Comparison of ENCODE assay signal across 1 cellular context in the genomic region with DNA sequence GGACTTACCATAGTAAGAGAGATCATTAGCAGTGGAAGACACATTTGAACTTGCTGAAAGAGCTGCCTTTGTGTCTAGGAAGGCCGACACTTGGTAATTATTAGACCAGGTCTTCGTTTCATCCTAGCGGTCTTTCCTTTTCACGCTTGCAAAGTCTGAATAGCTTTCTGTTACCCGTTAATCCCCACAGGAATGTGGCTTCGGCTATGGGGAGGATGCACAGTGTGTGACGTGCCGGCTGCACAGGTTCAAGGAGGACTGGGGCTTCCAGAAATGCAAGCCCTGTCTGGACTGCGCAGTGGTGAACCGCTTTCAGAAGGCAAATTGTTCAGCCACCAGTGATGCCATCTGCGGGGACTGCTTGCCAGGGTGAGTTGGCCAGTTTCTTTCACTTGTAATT.
TF ChIP-seq lines count a peak whose summit lies in the region.

No MANE protein-coding gene starts in this region.

TF ChIP-seq in HepG2, 621 proteins besides CTCF, POLR2A, EP300 and RAD21 (continued from another document):
- TF ChIP-seq ZNF562 (CRISPR knock-in tag; IDR thresholded peaks at IDR 0.05; ENCODE audit: borderline replicate concordance), result no peak
- peak; percentile 92 for TF ChIP-seq PHF21A (CRISPR knock-in tag; IDR thresholded peaks at IDR 0.05)
- TF ChIP-seq KLF9 (CRISPR knock-in tag; IDR thresholded peaks at IDR 0.05; ENCODE audit: low read depth), result no peak
- TF ChIP-seq ZBTB7B (CRISPR knock-in tag; IDR thresholded peaks at IDR 0.05), result peak; percentile 70; the same call in 1 of the 2 replicates
- peak; percentile 82 for TF ChIP-seq ARNTL (CRISPR knock-in tag; IDR thresholded peaks at IDR 0.05)
- no peak for TF ChIP-seq TRIM24 (CRISPR knock-in tag; IDR thresholded peaks at IDR 0.05)
- TF ChIP-seq, protein P1, sequence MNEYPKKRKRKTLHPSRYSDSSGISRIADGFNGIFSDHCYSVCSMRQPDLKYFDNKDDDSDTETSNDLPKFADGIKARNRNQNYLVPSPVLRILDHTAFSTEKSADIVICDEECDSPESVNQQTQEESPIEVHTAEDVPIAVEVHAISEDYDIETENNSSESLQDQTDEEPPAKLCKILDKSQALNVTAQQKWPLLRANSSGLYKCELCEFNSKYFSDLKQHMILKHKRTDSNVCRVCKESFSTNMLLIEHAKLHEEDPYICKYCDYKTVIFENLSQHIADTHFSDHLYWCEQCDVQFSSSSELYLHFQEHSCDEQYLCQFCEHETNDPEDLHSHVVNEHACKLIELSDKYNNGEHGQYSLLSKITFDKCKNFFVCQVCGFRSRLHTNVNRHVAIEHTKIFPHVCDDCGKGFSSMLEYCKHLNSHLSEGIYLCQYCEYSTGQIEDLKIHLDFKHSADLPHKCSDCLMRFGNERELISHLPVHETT (CRISPR knock-in tag; conservative IDR thresholded peaks at IDR 0.05), result 0 out of 2 replicates have a peak, but pooled peaks have one; percentile 58
- TF ChIP-seq MED1 (CRISPR knock-in tag; IDR thresholded peaks at IDR 0.05), result peak; percentile 90
- TF ChIP-seq TARDBP (CRISPR knock-in tag; IDR thresholded peaks at IDR 0.05), result peak; percentile 88
- peak; percentile 67 for TF ChIP-seq JUN (CRISPR knock-in tag; IDR thresholded peaks at IDR 0.05)
- TF ChIP-seq ZNF121 (CRISPR knock-in tag; IDR thresholded peaks at IDR 0.05), result peak; percentile 40; the same call in 1 of the 2 replicates
- TF ChIP-seq SOX13 (IDR thresholded peaks at IDR 0.05), result peak; percentile 72
- peak in 1 of 2 experiments; percentile 97; a peak in 2 of 4 replicates for TF ChIP-seq SOX13 (CRISPR knock-in tag; conservative IDR thresholded peaks at IDR 0.05 in 1 of 2, IDR thresholded peaks at IDR 0.05 in 1 of 2)
- peak; percentile 36; the same call in 1 of the 2 replicates for TF ChIP-seq DMAP1 (CRISPR knock-in tag; IDR thresholded peaks at IDR 0.05)
- TF ChIP-seq JUND (CRISPR knock-in tag; IDR thresholded peaks at IDR 0.05), result peak; percentile 55; the same call in 1 of the 2 replicates
- TF ChIP-seq, protein P2, sequence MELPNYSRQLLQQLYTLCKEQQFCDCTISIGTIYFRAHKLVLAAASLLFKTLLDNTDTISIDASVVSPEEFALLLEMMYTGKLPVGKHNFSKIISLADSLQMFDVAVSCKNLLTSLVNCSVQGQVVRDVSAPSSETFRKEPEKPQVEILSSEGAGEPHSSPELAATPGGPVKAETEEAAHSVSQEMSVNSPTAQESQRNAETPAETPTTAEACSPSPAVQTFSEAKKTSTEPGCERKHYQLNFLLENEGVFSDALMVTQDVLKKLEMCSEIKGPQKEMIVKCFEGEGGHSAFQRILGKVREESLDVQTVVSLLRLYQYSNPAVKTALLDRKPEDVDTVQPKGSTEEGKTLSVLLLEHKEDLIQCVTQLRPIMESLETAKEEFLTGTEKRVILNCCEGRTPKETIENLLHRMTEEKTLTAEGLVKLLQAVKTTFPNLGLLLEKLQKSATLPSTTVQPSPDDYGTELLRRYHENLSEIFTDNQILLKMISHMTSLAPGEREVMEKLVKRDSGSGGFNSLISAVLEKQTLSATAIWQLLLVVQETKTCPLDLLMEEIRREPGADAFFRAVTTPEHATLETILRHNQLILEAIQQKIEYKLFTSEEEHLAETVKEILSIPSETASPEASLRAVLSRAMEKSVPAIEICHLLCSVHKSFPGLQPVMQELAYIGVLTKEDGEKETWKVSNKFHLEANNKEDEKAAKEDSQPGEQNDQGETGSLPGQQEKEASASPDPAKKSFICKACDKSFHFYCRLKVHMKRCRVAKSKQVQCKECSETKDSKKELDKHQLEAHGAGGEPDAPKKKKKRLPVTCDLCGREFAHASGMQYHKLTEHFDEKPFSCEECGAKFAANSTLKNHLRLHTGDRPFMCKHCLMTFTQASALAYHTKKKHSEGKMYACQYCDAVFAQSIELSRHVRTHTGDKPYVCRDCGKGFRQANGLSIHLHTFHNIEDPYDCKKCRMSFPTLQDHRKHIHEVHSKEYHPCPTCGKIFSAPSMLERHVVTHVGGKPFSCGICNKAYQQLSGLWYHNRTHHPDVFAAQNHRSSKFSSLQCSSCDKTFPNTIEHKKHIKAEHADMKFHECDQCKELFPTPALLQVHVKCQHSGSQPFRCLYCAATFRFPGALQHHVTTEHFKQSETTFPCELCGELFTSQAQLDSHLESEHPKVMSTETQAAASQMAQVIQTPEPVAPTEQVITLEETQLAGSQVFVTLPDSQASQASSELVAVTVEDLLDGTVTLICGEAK (IDR thresholded peaks at IDR 0.05), result no peak
- TF ChIP-seq, protein P2 (CRISPR knock-in tag; IDR thresholded peaks at IDR 0.05), result peak; percentile 46; the same call in 1 of the 2 replicates
- 0 out of 2 replicates have a peak, but pooled peaks have one; percentile 20 for TF ChIP-seq ZNF335 (CRISPR knock-in tag; IDR thresholded peaks at IDR 0.05)
- TF ChIP-seq FOXK2 (IDR thresholded peaks at IDR 0.05), result no peak
- peak; percentile 90 for TF ChIP-seq CREM (IDR thresholded peaks at IDR 0.05)
- TF ChIP-seq CREM (CRISPR knock-in tag; IDR thresholded peaks at IDR 0.05), result no peak
- no peak for TF ChIP-seq ZNF563 (CRISPR knock-in tag; IDR thresholded peaks at IDR 0.05)
- TF ChIP-seq YEATS4 (CRISPR knock-in tag; IDR thresholded peaks at IDR 0.05; ENCODE audit: borderline replicate concordance), result 0 out of 2 replicates have a peak, but pooled peaks have one; percentile 42
- TF ChIP-seq FOXP1 (IDR thresholded peaks at IDR 0.05), result no peak
- TF ChIP-seq FOXP1 (CRISPR knock-in tag; IDR thresholded peaks at IDR 0.05), result peak; percentile 69; the same call in 1 of the 2 replicates
- TF ChIP-seq NFIC (IDR thresholded peaks at IDR 0.05; ENCODE audit: low read length), result peak; percentile 78; the same call in 1 of the 2 replicates
- TF ChIP-seq TBX2 (CRISPR knock-in tag; IDR thresholded peaks at IDR 0.05; ENCODE audit: borderline replicate concordance), result peak; percentile 98
- TF ChIP-seq LCORL (IDR thresholded peaks at IDR 0.05), result no peak
- peak; percentile 65; the same call in 1 of the 2 replicates for TF ChIP-seq LCORL (CRISPR knock-in tag; IDR thresholded peaks at IDR 0.05)
- peak; percentile 72; the same call in 1 of the 2 replicates for TF ChIP-seq ZBTB38 (CRISPR knock-in tag; IDR thresholded peaks at IDR 0.05)
- TF ChIP-seq PPARG (CRISPR knock-in tag; conservative IDR thresholded peaks at IDR 0.05), result peak; percentile 56; the same call in 1 of the 2 replicates
